Comparison of ENCODE assay signal across 30 cellular contexts in genomic region chr3:78570482-78570881, GRCh38.
"Had no signal": no experiment of that assay in that cellular context is flagged by ENCODE, and none has a peak within 500 bp of the region (broad histone marks: within the 10 kb centered on the region; RNA-seq: fewer than 3 reads in every experiment).

No MANE protein-coding gene starts in this region.

- H3K4me1 Mint-ChIP-seq: activated CD4-positive, alpha-beta T cell treated with anti-CD3 and anti-CD28 coated beads for 36 hours; activated CD4-positive, alpha-beta T cell treated with anti-CD3 and anti-CD28 coated beads, Interleukin-2, amount 10 ng/mL, durations not matched to agents 24 days and 14 days; activated CD8-positive, alpha-beta memory T cell treated with anti-CD3 and anti-CD28 coated beads, Interleukin-2, amount 10 ng/mL, durations not matched to agents 7 days and 5 days; activated naive CD4-positive, alpha-beta T cell treated with anti-CD3 and anti-CD28 coated beads, Interleukin-2, amount 10 ng/mL, durations not matched to agents 7 days and 5 days; activated naive CD8-positive, alpha-beta T cell treated with anti-CD3 and anti-CD28 coated beads, Interleukin-2, amount 10 ng/mL, durations not matched to agents 7 days and 5 days had no signal

- H3K79me2 ChIP-seq: hepatocyte had no signal

- H3K9me3 ChIP-seq: colonic mucosa, esophagus muscularis mucosa, gastroesophageal sphincter had no signal

- ATAC-seq: activated CD4-positive, alpha-beta T cell treated with anti-CD3 and anti-CD28 coated beads for 36 hours; activated CD8-positive, alpha-beta memory T cell treated with anti-CD3 and anti-CD28 coated beads, Interleukin-2, amount 10 ng/mL, durations not matched to agents 7 days and 5 days; activated CD8-positive, alpha-beta T cell treated with anti-CD3 and anti-CD28 coated beads, Interleukin-2, amount 10 ng/mL, durations not matched to agents 7 days and 5 days; activated naive CD4-positive, alpha-beta T cell treated with anti-CD3 and anti-CD28 coated beads, Interleukin-2, amount 50 U/mL, for 72 hours; activated T-cell treated with anti-CD3 and anti-CD28 coated beads, Interleukin-2, amount 50 U/mL, for 72 hours; gastroesophageal sphincter; heart right ventricle had no signal

- H3K27ac ChIP-seq: brain microvascular endothelial cell, cardiac muscle cell, colonic mucosa, esophagus muscularis mucosa, gastroesophageal sphincter, heart right ventricle, hepatocyte had no signal

- H3K36me3 Mint-ChIP-seq: activated CD4-positive, alpha-beta memory T cell treated with anti-CD3 and anti-CD28 coated beads for 36 hours; activated CD8-positive, alpha-beta memory T cell treated with anti-CD3 and anti-CD28 coated beads, Interleukin-2, amount 10 ng/mL, durations not matched to agents 7 days and 5 days; activated naive CD4-positive, alpha-beta T cell treated with anti-CD3 and anti-CD28 coated beads, Interleukin-2, amount 10 ng/mL, durations not matched to agents 7 days and 5 days; activated naive CD4-positive, alpha-beta T cell treated with anti-CD3 and anti-CD28 coated beads, Interleukin-2, amount 50 U/mL, for 72 hours; activated naive CD8-positive, alpha-beta T cell treated with anti-CD3 and anti-CD28 coated beads, Interleukin-2, amount 10 ng/mL, durations not matched to agents 7 days and 5 days had no signal

- H3K4me2 ChIP-seq: hepatocyte had no signal

- DNase-seq: activated CD4-positive, alpha-beta memory T cell treated with anti-CD3 and anti-CD28 coated beads for 36 hours; activated CD4-positive, alpha-beta T cell treated with anti-CD3 and anti-CD28 coated beads for 36 hours; activated CD4-positive, alpha-beta T cell treated with anti-CD3 and anti-CD28 coated beads, Interleukin-2, amount 10 ng/mL, durations not matched to agents 24 days and 14 days; activated CD4-positive, CD25-positive, alpha-beta regulatory T cell; activated CD4-positive, CD25-positive, alpha-beta regulatory T cell treated with anti-CD3 and anti-CD28 coated beads, Interleukin-2, amount 50 U/mL, for 72 hours; activated CD8-positive, alpha-beta memory T cell treated with anti-CD3 and anti-CD28 coated beads, Interleukin-2, amount 10 ng/mL, durations not matched to agents 7 days and 5 days; activated CD8-positive, alpha-beta memory T cell treated with anti-CD3 and anti-CD28 coated beads, Interleukin-2, amount 50 U/mL, for 48 hours; activated CD8-positive, alpha-beta T cell treated with anti-CD3 and anti-CD28 coated beads, Interleukin-2, amount 10 ng/mL, durations not matched to agents 7 days and 5 days; activated gamma-delta T cell; activated naive CD4-positive, alpha-beta T cell; activated naive CD4-positive, alpha-beta T cell treated with anti-CD3 and anti-CD28 coated beads, Interleukin-2, amount 10 ng/mL, durations not matched to agents 7 days and 5 days; activated naive CD8-positive, alpha-beta T cell treated with anti-CD3 and anti-CD28 coated beads, Interleukin-2, amount 10 ng/mL, durations not matched to agents 7 days and 5 days; activated T-cell treated with anti-CD3 and anti-CD28 coated beads for 4 hours; activated T-cell treated with anti-CD3 and anti-CD28 coated beads, Interleukin-2, amount 50 U/mL, for 24 hours; activated T-cell treated with anti-CD3 and anti-CD28 coated beads, Interleukin-2, amount 50 U/mL, for 72 hours; amniotic stem cell; anterior cingulate cortex; brain microvascular endothelial cell; central memory CD4-positive, alpha-beta T cell; cerebellar nuclear complex; colonic mucosa; effector CD8-positive, alpha-beta T cell; foreskin melanocyte; heart right ventricle; T-helper 2 cell had no signal

- H3K27ac Mint-ChIP-seq: activated CD4-positive, alpha-beta memory T cell treated with anti-CD3 and anti-CD28 coated beads for 36 hours; activated CD4-positive, alpha-beta T cell treated with anti-CD3 and anti-CD28 coated beads for 36 hours; activated CD4-positive, alpha-beta T cell treated with anti-CD3 and anti-CD28 coated beads, Interleukin-2, amount 10 ng/mL, durations not matched to agents 24 days and 14 days; activated CD8-positive, alpha-beta memory T cell treated with anti-CD3 and anti-CD28 coated beads, Interleukin-2, amount 10 ng/mL, durations not matched to agents 7 days and 5 days; activated CD8-positive, alpha-beta T cell treated with anti-CD3 and anti-CD28 coated beads, Interleukin-2, amount 10 ng/mL, durations not matched to agents 7 days and 5 days; activated naive CD4-positive, alpha-beta T cell treated with anti-CD3 and anti-CD28 coated beads, Interleukin-2, amount 10 ng/mL, durations not matched to agents 7 days and 5 days; activated naive CD4-positive, alpha-beta T cell treated with anti-CD3 and anti-CD28 coated beads, Interleukin-2, amount 50 U/mL, for 72 hours; activated naive CD8-positive, alpha-beta T cell treated with anti-CD3 and anti-CD28 coated beads, Interleukin-2, amount 10 ng/mL, durations not matched to agents 7 days and 5 days; activated T-cell treated with anti-CD3 and anti-CD28 coated beads, Interleukin-2, amount 50 U/mL, for 24 hours; activated T-cell treated with anti-CD3 and anti-CD28 coated beads, Interleukin-2, amount 50 U/mL, for 72 hours had no signal

- H3K27me3 ChIP-seq: brain microvascular endothelial cell, cardiac muscle cell, colonic mucosa, esophagus muscularis mucosa, gastroesophageal sphincter, heart right ventricle, hepatocyte had no signal

- H2AFZ ChIP-seq: hepatocyte had no signal

- H3K4me3 ChIP-seq: cardiac muscle cell, colonic mucosa, esophagus muscularis mucosa, gastroesophageal sphincter, heart right ventricle, hepatocyte had no signal

- H3K27me3 Mint-ChIP-seq: activated CD4-positive, alpha-beta memory T cell treated with anti-CD3 and anti-CD28 coated beads for 36 hours; activated CD4-positive, alpha-beta T cell treated with anti-CD3 and anti-CD28 coated beads for 36 hours; activated CD4-positive, alpha-beta T cell treated with anti-CD3 and anti-CD28 coated beads, Interleukin-2, amount 10 ng/mL, durations not matched to agents 24 days and 14 days; activated CD8-positive, alpha-beta memory T cell treated with anti-CD3 and anti-CD28 coated beads, Interleukin-2, amount 10 ng/mL, durations not matched to agents 7 days and 5 days; activated naive CD4-positive, alpha-beta T cell treated with anti-CD3 and anti-CD28 coated beads, Interleukin-2, amount 10 ng/mL, durations not matched to agents 7 days and 5 days; activated naive CD8-positive, alpha-beta T cell treated with anti-CD3 and anti-CD28 coated beads, Interleukin-2, amount 10 ng/mL, durations not matched to agents 7 days and 5 days; activated T-cell treated with anti-CD3 and anti-CD28 coated beads, Interleukin-2, amount 50 U/mL, for 24 hours had no signal

- H3K9me3 Mint-ChIP-seq: activated naive CD8-positive, alpha-beta T cell treated with anti-CD3 and anti-CD28 coated beads, Interleukin-2, amount 10 ng/mL, durations not matched to agents 7 days and 5 days; activated T-cell treated with anti-CD3 and anti-CD28 coated beads, Interleukin-2, amount 50 U/mL, for 24 hours had no signal

- H3K36me3 ChIP-seq: brain microvascular endothelial cell, cardiac muscle cell, colonic mucosa, esophagus muscularis mucosa, gastroesophageal sphincter, heart right ventricle had no signal

- H3K4me1 ChIP-seq: colonic mucosa, esophagus muscularis mucosa, gastroesophageal sphincter, heart right ventricle had no signal

- H3K4me3 Mint-ChIP-seq: activated CD4-positive, alpha-beta memory T cell treated with anti-CD3 and anti-CD28 coated beads for 36 hours; activated CD4-positive, alpha-beta T cell treated with anti-CD3 and anti-CD28 coated beads for 36 hours; activated CD4-positive, alpha-beta T cell treated with anti-CD3 and anti-CD28 coated beads, Interleukin-2, amount 10 ng/mL, durations not matched to agents 24 days and 14 days; activated CD8-positive, alpha-beta memory T cell treated with anti-CD3 and anti-CD28 coated beads, Interleukin-2, amount 10 ng/mL, durations not matched to agents 7 days and 5 days; activated CD8-positive, alpha-beta T cell treated with anti-CD3 and anti-CD28 coated beads, Interleukin-2, amount 10 ng/mL, durations not matched to agents 7 days and 5 days; activated naive CD4-positive, alpha-beta T cell treated with anti-CD3 and anti-CD28 coated beads, Interleukin-2, amount 10 ng/mL, durations not matched to agents 7 days and 5 days; activated naive CD8-positive, alpha-beta T cell treated with anti-CD3 and anti-CD28 coated beads, Interleukin-2, amount 10 ng/mL, durations not matched to agents 7 days and 5 days; activated T-cell treated with anti-CD3 and anti-CD28 coated beads, Interleukin-2, amount 50 U/mL, for 24 hours; activated T-cell treated with anti-CD3 and anti-CD28 coated beads, Interleukin-2, amount 50 U/mL, for 72 hours had no signal
